ENCODE assay signal across 11 cellular contexts in genomic region chr2:109290887-109291675, GRCh38.
DNase-seq lines count a peak whose midpoint lies in the region; ATAC-seq and TF ChIP-seq lines count a peak whose summit lies in the region.
"Had no signal": no experiment of that assay in that cellular context is flagged by ENCODE, and none has a peak within 500 bp of the region (broad histone marks: within the 10 kb centered on the region; RNA-seq: fewer than 3 reads in every experiment).

No MANE protein-coding gene starts in this region.

- no peak overlapping the region for H3K27ac ChIP-seq in psoas muscle
- no peak overlapping the region for H3K27ac ChIP-seq in RWPE1
- H3K27ac ChIP-seq: uterus had no signal

- H3K27me3 ChIP-seq in psoas muscle (ENCODE audit: insufficient read depth in 3 of 3, low read length in 2 of 3): no peaks in the 10 kb centered on the region
- H3K27me3 ChIP-seq: uterus had no signal

- H3K9me3 ChIP-seq in psoas muscle: no peaks in the 10 kb centered on the region
- H3K9me3 ChIP-seq: Caco-2, uterus had no signal

- H3K36me3 ChIP-seq in psoas muscle (ENCODE audit: insufficient read depth in 1 of 2, low read depth in 1 of 2): no peaks in the 10 kb centered on the region
- H3K36me3 ChIP-seq: uterus had no signal

- H3K4me3 ChIP-seq in choroid plexus epithelial cell (ENCODE audit: low read depth, low read length): no peak overlapping the region
- H3K4me3 ChIP-seq in psoas muscle: no peak overlapping the region
- H3K4me3 ChIP-seq: uterus had no signal

- intact Hi-C loops in psoas muscle (cut with DNase I): loop anchor here in 1 of 2 donors (10.0 kb wide), 1 partner anchor 884 kb away; no protein-coding TSS in a partner anchor

- CTCF ChIA-PET in RWPE1 (lab: Yijun Ruan, JAX): no interaction called here

- peak; percentile 37 to 75 (median 55) for ATAC-seq in psoas muscle
- no peak for ATAC-seq in HG02870 (IDR thresholded peaks at IDR 0.05; ENCODE audit: unreplicated experiment)
- no peak for ATAC-seq in GM21515 (IDR thresholded peaks at IDR 0.05; ENCODE audit: unreplicated experiment)

- DNase-seq in ELR (ENCODE audit: low read depth) (peak; percentile 76), NCI-H2196 treated with DMSO at 0.1 percent for 48 hours (lab: John Stamatoyannopoulos, UW; ENCODE audit: unreplicated experiment) (peak; percentile 89), choroid plexus epithelial cell (ENCODE audit: low read depth) (peak; percentile 58), psoas muscle (peak in 1 of 2 donors; percentile 76), RWPE1 (ENCODE audit: low spot score) (no peak), medulla oblongata (ENCODE audit: extremely low spot score) (no peak)
- DNase-seq: Caco-2, NCI-H187 treated with DMSO at 0.1 percent for 48 hours, uterus had no signal

- 41 to 47% (median 46%) methylated on average over 14 of the region's 14 CpGs for WGBS in psoas muscle, 3 donors

- TF ChIP-seq CTCF in choroid plexus epithelial cell (conservative IDR thresholded peaks at IDR 0.05; ENCODE audit: low read depth, low read length): no peak
- TF ChIP-seq CTCF in psoas muscle (IDR thresholded peaks at IDR 0.05): no peak
- no peak for TF ChIP-seq CTCF in RWPE1 (conservative IDR thresholded peaks at IDR 0.05; ENCODE audit: low read depth)

- peaks cover 38% of the 10 kb centered on the region for H3K4me1 ChIP-seq in psoas muscle
- H3K4me1 ChIP-seq: Caco-2, uterus had no signal

- POLR2A ChIA-PET in RWPE1 (lab: Yijun Ruan, JAX; ENCODE audit: low non-redundant PET): no interaction called here

Comparison
In these comparisons a context has a peak if more than half of its experiments do, and no peak if none do; other contexts are left out.
1. DNase-seq: peak in ELR (single experiment), NCI-H2196 treated with DMSO at 0.1 percent for 48 hours (single experiment) and choroid plexus epithelial cell (single experiment); none in RWPE1 (single experiment) and medulla oblongata (single experiment).
2. ATAC-seq: peak in psoas muscle (4 of 4); none in HG02870 (single experiment) and GM21515 (single experiment).